Comparison of ENCODE assay signal across 25 cellular contexts in the genomic region with DNA sequence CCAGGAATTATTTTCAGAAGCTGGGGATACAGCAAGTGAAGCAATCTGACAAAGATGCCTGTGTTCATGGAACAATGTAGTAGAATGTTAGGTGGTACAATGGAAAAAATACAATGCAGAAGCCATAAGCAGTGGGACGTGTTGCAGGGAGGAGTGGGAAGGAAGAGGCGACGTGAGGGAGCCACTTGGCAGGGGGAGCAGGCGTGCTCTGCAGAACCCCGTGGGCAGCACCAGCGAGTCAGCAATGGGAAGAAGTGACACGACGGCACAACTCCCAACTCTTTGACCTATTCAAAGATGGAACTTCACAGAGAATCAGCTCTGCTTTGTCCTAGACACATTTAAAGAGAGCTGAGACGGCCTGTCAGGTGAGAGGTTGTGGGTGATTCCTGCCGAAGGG. TPM values are rescaled to one million over a fixed set of nuclear protein-coding genes. Genes with fewer than 3 reads are reported as not detected.
A peak's percentile ranks its signal among the peaks of the same experiment; 100 is the strongest.
DNase-seq lines count a peak whose midpoint lies in the region; ATAC-seq, FAIRE-seq and TF ChIP-seq lines count a peak whose summit lies in the region.
"Had no signal": no experiment of that assay in that cellular context is flagged by ENCODE, and none has a peak within 500 bp of the region (broad histone marks: within the 10 kb centered on the region; RNA-seq: fewer than 3 reads in every experiment).

No MANE protein-coding gene starts in this region.

- no peaks in the 10 kb centered on the region for H3K9me1 ChIP-seq in K562 (ENCODE audit: control insufficient read depth, insufficient read depth, low read length)

- H3K79me2 ChIP-seq in K562 (ENCODE audit: control insufficient read depth, insufficient read depth, low read length), result no peaks in the 10 kb centered on the region

- H3K27ac Mint-ChIP-seq in activated naive CD8-positive, alpha-beta T cell treated with anti-CD3 and anti-CD28 coated beads, Interleukin-2, amount 50 U/mL, for 24 hours, result peak overlapping the region; percentile 31
- no peak overlapping the region for H3K27ac Mint-ChIP-seq in activated naive CD8-positive, alpha-beta T cell treated with anti-CD3 and anti-CD28 coated beads for 36 hours
- H3K27ac Mint-ChIP-seq: B cell; CD4-positive, CD25-positive, alpha-beta regulatory T cell; CD8-positive, alpha-beta T cell; GM23338 had no signal

- CTCF ChIA-PET in K562 (lab: Yijun Ruan, JAX; ENCODE audit: low intra/inter-chr PET ratio), result no interaction called here

- in situ Hi-C loops in K562 (cut with MboI), result no loop called here

- DNase-seq in activated naive CD8-positive, alpha-beta T cell treated with anti-CD3 and anti-CD28 coated beads, Interleukin-2, amount 50 U/mL, for 24 hours, result no peak
- no peak for DNase-seq in activated naive CD8-positive, alpha-beta T cell treated with anti-CD3 and anti-CD28 coated beads for 36 hours
- DNase-seq in K562 (ENCODE audit: extremely low read depth in 1 of 4, low spot score in 3 of 4), result no peak
- peak; percentile 41 for DNase-seq in posterior vena cava (ENCODE audit: low spot score)
- no peak for DNase-seq in NCI-H2029 treated with DMSO at 0.1 percent for 48 hours (lab: John Stamatoyannopoulos, UW)
- DNase-seq in cortex of kidney (lab: John Stamatoyannopoulos, UW), result no peak
- DNase-seq: Caco-2; CD4-positive, CD25-positive, alpha-beta regulatory T cell; CD8-positive, alpha-beta T cell; DMS 273 treated with DMSO at 0.1 percent for 48 hours; DMS79; EL; GDM1 had no signal

- H3K36me3 Mint-ChIP-seq in activated naive CD8-positive, alpha-beta T cell treated with anti-CD3 and anti-CD28 coated beads, Interleukin-2, amount 50 U/mL, for 24 hours (ENCODE audit: low read depth), result peaks cover 6% of the 10 kb centered on the region
- peaks cover 7% of the 10 kb centered on the region for H3K36me3 Mint-ChIP-seq in activated naive CD8-positive, alpha-beta T cell treated with anti-CD3 and anti-CD28 coated beads for 36 hours
- H3K36me3 Mint-ChIP-seq: CD4-positive, CD25-positive, alpha-beta regulatory T cell had no signal

- H3K4me2 ChIP-seq in K562 (ENCODE audit: insufficient read depth, low read length), result no peak overlapping the region
- H3K4me2 ChIP-seq: BLaER1, GM23338 had no signal

- H3K9me3 ChIP-seq in K562 (replicated peaks; ENCODE audit: control insufficient read depth, insufficient read depth, low read depth, low read length), result no peaks in the 10 kb centered on the region
- H3K9me3 ChIP-seq: Caco-2, HAP-1 had no signal

- H3K27ac ChIP-seq in VCaP (peak overlapping the region; percentile 41), K562 (ENCODE audit: extremely low read depth, low read depth, low read length) (no peak overlapping the region)
- H3K27ac ChIP-seq: 22Rv1, BLaER1, C4-2B had no signal

- WGBS in K562 (ENCODE audit: insufficient coverage, low coverage, missing lambda C conversion rate), result 70% methylated on average over 10 of the region's 10 CpGs

- no peak overlapping the region for H3K4me3 ChIP-seq in K562
- H3K4me3 ChIP-seq: BLaER1, GM23338, HAP-1 had no signal

- TF ChIP-seq POLR2A in K562 (conservative IDR thresholded peaks at IDR 0.05), result no peak

- no peak for TF ChIP-seq EP300 in K562 (IDR thresholded peaks at IDR 0.05; ENCODE audit: low read length)

- H3K9me3 Mint-ChIP-seq in activated naive CD8-positive, alpha-beta T cell treated with anti-CD3 and anti-CD28 coated beads, Interleukin-2, amount 50 U/mL, for 24 hours, result no peaks in the 10 kb centered on the region
- H3K9me3 Mint-ChIP-seq in activated naive CD8-positive, alpha-beta T cell treated with anti-CD3 and anti-CD28 coated beads for 36 hours, result no peaks in the 10 kb centered on the region
- H3K9me3 Mint-ChIP-seq: CD4-positive, CD25-positive, alpha-beta regulatory T cell; CD8-positive, alpha-beta T cell had no signal

- H3K9ac ChIP-seq in K562 (ENCODE audit: insufficient read depth in 1 of 2, low read depth in 2 of 2, low read length in 2 of 2), result no peak overlapping the region
- H3K9ac ChIP-seq: BLaER1 had no signal

- intact Hi-C loops in K562 (cut with micrococcal nuclease), result no loop called here
- intact Hi-C loops in posterior vena cava (cut with DNase I), result no loop called here

- H3K4me1 ChIP-seq in K562 (replicated peaks in 1 of 2; ENCODE audit: control insufficient read depth in 2 of 2, insufficient read depth in 2 of 2, low read length in 2 of 2), result no peaks in the 10 kb centered on the region
- H3K4me1 ChIP-seq: BLaER1, Caco-2, HAP-1 had no signal

- BruUV-seq in K562 (replicated peaks; lab: Mats Ljungman, UMichigan), result no TSS peak

- TF ChIP-seq RAD21 in K562 (CRISPR knock-in tag; conservative IDR thresholded peaks at IDR 0.05 in 1 of 2, IDR thresholded peaks at IDR 0.05 in 1 of 2), result no peak

- no peaks in the 10 kb centered on the region; the same call in 2 of the 3 replicates for H3K36me3 ChIP-seq in K562 (ENCODE audit: control insufficient read depth, insufficient read depth, low read length)

- peak; percentile 15 for FAIRE-seq in K562 (lab: Jason Lieb, UNC)
- FAIRE-seq: A204.1, D721Med, GM12891, GM18507 had no signal

- H2AFZ ChIP-seq in K562 (ENCODE audit: low read depth, low read length), result no peak overlapping the region
- H2AFZ ChIP-seq: GM23338 had no signal

- no peaks in the 10 kb centered on the region for H4K20me1 ChIP-seq in K562 (replicated peaks; ENCODE audit: control insufficient read depth, insufficient read depth, low read length)
- H4K20me1 ChIP-seq: BLaER1 had no signal

- H3K4me3 Mint-ChIP-seq in activated naive CD8-positive, alpha-beta T cell treated with anti-CD3 and anti-CD28 coated beads, Interleukin-2, amount 50 U/mL, for 24 hours, result no peak overlapping the region
- no peak overlapping the region for H3K4me3 Mint-ChIP-seq in activated naive CD8-positive, alpha-beta T cell treated with anti-CD3 and anti-CD28 coated beads for 36 hours
- H3K4me3 Mint-ChIP-seq: B cell; CD8-positive, alpha-beta T cell; GM23338 had no signal

- no peaks in the 10 kb centered on the region for H3K27me3 ChIP-seq in K562 (ENCODE audit: control insufficient read depth in 2 of 2, insufficient read depth in 2 of 2, low read length in 2 of 2)
- H3K27me3 ChIP-seq: BLaER1 had no signal

- ATAC-seq in activated naive CD8-positive, alpha-beta T cell treated with anti-CD3 and anti-CD28 coated beads, Interleukin-2, amount 50 U/mL, for 24 hours, result no peak
- no peak for ATAC-seq in K562
- ATAC-seq in HG03521 (IDR thresholded peaks at IDR 0.05; ENCODE audit: unreplicated experiment), result no peak
- ATAC-seq: CD8-positive, alpha-beta T cell; GM23338 had no signal

- TF ChIP-seq CTCF in VCaP (conservative IDR thresholded peaks at IDR 0.05), result no peak
- no peak for TF ChIP-seq CTCF in K562 (IDR thresholded peaks at IDR 0.05 in 2 of 3, conservative IDR thresholded peaks at IDR 0.05 in 1 of 3; ENCODE audit: insufficient read depth in 2 of 3, low read depth in 1 of 3, low read length in 3 of 3)

- peaks cover 3% of the 10 kb centered on the region for H3K4me1 Mint-ChIP-seq in activated naive CD8-positive, alpha-beta T cell treated with anti-CD3 and anti-CD28 coated beads, Interleukin-2, amount 50 U/mL, for 24 hours
- H3K4me1 Mint-ChIP-seq in activated naive CD8-positive, alpha-beta T cell treated with anti-CD3 and anti-CD28 coated beads for 36 hours, result peaks cover 2% of the 10 kb centered on the region
- H3K4me1 Mint-ChIP-seq: B cell; CD4-positive, CD25-positive, alpha-beta regulatory T cell had no signal

- H3K27me3 Mint-ChIP-seq in activated naive CD8-positive, alpha-beta T cell treated with anti-CD3 and anti-CD28 coated beads, Interleukin-2, amount 50 U/mL, for 24 hours, result no peaks in the 10 kb centered on the region
- H3K27me3 Mint-ChIP-seq in activated naive CD8-positive, alpha-beta T cell treated with anti-CD3 and anti-CD28 coated beads for 36 hours, result no peaks in the 10 kb centered on the region
- H3K27me3 Mint-ChIP-seq: B cell had no signal

- POLR2A ChIA-PET in K562 (lab: Yijun Ruan, JAX), result interaction anchor here (1.3 kb wide), 1 partner anchor 9 kb away, joined by 4 read pairs; no protein-coding TSS in a partner anchor

TF ChIP-seq in K562, 482 proteins besides CTCF, POLR2A, EP300 and RAD21 (continues in another document):
- TF ChIP-seq POLR2B (IDR thresholded peaks at IDR 0.05; ENCODE audit: low read depth, partially characterized antibody), result no peak
- no peak for TF ChIP-seq SREBF2 (CRISPR knock-in tag; IDR thresholded peaks at IDR 0.05)
- no peak for TF ChIP-seq CTBP1 (IDR thresholded peaks at IDR 0.05; ENCODE audit: borderline replicate concordance)
- TF ChIP-seq HBP1 (CRISPR knock-in tag; IDR thresholded peaks at IDR 0.05), result no peak

RNA-seq across cellular contexts. Expression of gene PRELID3A, which starts 30.5 kb away (rescaled TPM):
- total RNA-seq in activated naive CD8-positive, alpha-beta T cell treated with anti-CD3 and anti-CD28 coated beads for 36 hours, result 1 to 10 TPM; 7.4 to 8.2 TPM
- total RNA-seq in K562 (2011; cell fraction: chromatin; rRNA removed; ENCODE audit: low replicate concordance), result 32.0 and 35.2 TPM in 2 replicates
- 13.5 and 15.5 TPM in 2 replicates for total RNA-seq in K562 (2011; cell fraction: nucleolus; rRNA removed)
- total RNA-seq in K562 (2011; cell fraction: nucleoplasm; rRNA removed), result 12.5 and 14.7 TPM in 2 replicates
- total RNA-seq in K562 (2014; rRNA removed), result 5.3 and 5.4 TPM in 2 replicates
- 5.4 and 5.8 TPM in 2 replicates for total RNA-seq in K562 (2014; rRNA removed; fragmentation: Illumina TruSeq; extraction: Trizol)
- total RNA-seq in K562 (2015; rRNA removed; fragmentation: Illumina TruSeq; extraction: Trizol), result 5.4 and 6.6 TPM in 2 replicates
- total RNA-seq in K562 (2021), result 4.8 and 7.3 TPM in 2 replicates
- polyA plus RNA-seq in K562 (2011; rRNA removed), result 5.7 and 6.2 TPM in 2 replicates
- 3.5 and 4.1 TPM in 2 replicates for polyA plus RNA-seq in K562 (2011; cell fraction: cytosol; rRNA removed)
- 14.6 and 16.9 TPM in 2 replicates for polyA plus RNA-seq in K562 (2011; cell fraction: nucleus; rRNA removed)
- 5.3 and 5.4 TPM in 2 replicates for polyA plus RNA-seq in K562 (2012)
- polyA plus RNA-seq in K562 (2014; fragmentation: Illumina TruSeq; extraction: Trizol), result 5.1 and 5.4 TPM in 2 replicates
- under 1 TPM; 0.14 to 0.32 TPM for polyA plus RNA-seq in K562 (2014; fragmentation: Nextera tagmentation; extraction: Ambion mirVana)
- 7.8 and 14.3 TPM in 2 replicates for polyA plus RNA-seq in K562 (2014; rRNA removed)
- polyA minus RNA-seq in K562 (2011; rRNA and poly(A)+ RNA removed), result 2.5 and 3.4 TPM in 2 replicates
- 1.8 and 2.6 TPM in 2 replicates for polyA minus RNA-seq in K562 (2011; cell fraction: cytosol; rRNA and poly(A)+ RNA removed)
- polyA minus RNA-seq in K562 (2011; cell fraction: nucleus; rRNA and poly(A)+ RNA removed), result 3.0 and 5.0 TPM in 2 replicates
- 1 to 10 TPM; 3.3 to 3.7 TPM for total RNA-seq in posterior vena cava
- total RNA-seq: CD4-positive, CD25-positive, alpha-beta regulatory T cell had no signal
